20 cellular contexts compared by ENCODE assay signal in genomic region chr7:56040691-56041090, GRCh38. TPM values are rescaled to one million over a fixed set of nuclear protein-coding genes. Genes with fewer than 3 reads are reported as not detected.
DNase-seq lines count a peak whose midpoint lies in the region; ATAC-seq and TF ChIP-seq lines count a peak whose summit lies in the region.
"Had no signal": no experiment of that assay in that cellular context is flagged by ENCODE, and none has a peak within 500 bp of the region (broad histone marks: within the 10 kb centered on the region; RNA-seq: fewer than 3 reads in every experiment).

No MANE protein-coding gene starts in this region.

- H3K4me3 Mint-ChIP-seq in mesothelial cell of epicardium (no peak overlapping the region), osteocyte (ENCODE audit: unreplicated experiment) (no peak overlapping the region)

- H3K9me3 Mint-ChIP-seq in mesothelial cell of epicardium (no peaks in the 10 kb centered on the region), osteocyte (ENCODE audit: unreplicated experiment) (no peaks in the 10 kb centered on the region)

- intact Hi-C loops in cardiac septum (cut with DNase I): no loop called here
- intact Hi-C loops in left ventricle myocardium superior (cut with micrococcal nuclease): no loop called here

- DNase-seq in cardiac septum (ENCODE audit: low spot score) (peak; percentile 41), left ventricle myocardium superior (no peak), kidney glomerular epithelial cell (lab: John Stamatoyannopoulos, UW) (peak; percentile 13), mesothelial cell of epicardium (ENCODE audit: low spot score in 2 of 2, unreplicated experiment in 2 of 2) (no peak), HuH-7 (ENCODE audit: low spot score) (no peak), osteocyte (ENCODE audit: extremely low spot score, unreplicated experiment) (no peak), iPS-NIHi11 (ENCODE audit: low spot score) (no peak)
- DNase-seq: BE2C; EL; GF-D8; KG1; NCI-H1092 treated with DMSO at 0.1 percent for 48 hours; NCI-H146; NCI-H2081; NCI-H2171; NCI-H345; NCI-H524; NCI-H774; NK-92 treated with Interleukin-12 subunit alpha and Interleukin-12 subunit beta, amount 100 ng/mL, for 24 hours had no signal

- no peaks in the 10 kb centered on the region for H3K27me3 Mint-ChIP-seq in mesothelial cell of epicardium (ENCODE audit: low read depth)
- no peaks in the 10 kb centered on the region for H3K27me3 Mint-ChIP-seq in osteocyte (ENCODE audit: unreplicated experiment)

- TF ChIP-seq CTCF in mesothelial cell of epicardium (IDR thresholded peaks at IDR 0.05; ENCODE audit: unreplicated experiment): no peak
- TF ChIP-seq CTCF in osteocyte (IDR thresholded peaks at IDR 0.05): no peak

- H3K4me1 Mint-ChIP-seq in mesothelial cell of epicardium (no peaks in the 10 kb centered on the region), osteocyte (ENCODE audit: unreplicated experiment) (no peaks in the 10 kb centered on the region)

- H3K27ac Mint-ChIP-seq in mesothelial cell of epicardium (peak overlapping the region; percentile 6), osteocyte (ENCODE audit: unreplicated experiment) (no peak overlapping the region)

- no peak for ATAC-seq in left ventricle myocardium superior
- ATAC-seq: A549 had no signal

- H3K36me3 Mint-ChIP-seq in mesothelial cell of epicardium (peaks cover 6% of the 10 kb centered on the region), osteocyte (ENCODE audit: unreplicated experiment) (peaks cover 5% of the 10 kb centered on the region)

RNA-seq across cellular contexts. Expression of gene PSPH, which starts 10.6 kb away (rescaled TPM):
- total RNA-seq in cardiac septum: 9.7 TPM
- 14.6 TPM for total RNA-seq in left ventricle myocardium superior
- total RNA-seq in mesothelial cell of epicardium: 16.9 to 19.9 TPM (median 19.5 TPM) in 3 replicates
- total RNA-seq in osteocyte: 31.0 and 33.6 TPM in 2 replicates

RNA-seq across cellular contexts. Expression of gene CCT6A, which starts 10.9 kb away (rescaled TPM):
- total RNA-seq in cardiac septum (74.0 TPM), left ventricle myocardium superior (73.5 TPM), mesothelial cell of epicardium (124 to 130 TPM (median 127 TPM) in 3 replicates), osteocyte (107 and 109 TPM in 2 replicates)

RNA-seq across cellular contexts. Expression of gene SUMF2, which starts 23.4 kb away (rescaled TPM):
- total RNA-seq in cardiac septum (32.3 TPM), left ventricle myocardium superior (29.2 TPM), mesothelial cell of epicardium (153 to 156 TPM (median 156 TPM) in 3 replicates), osteocyte (202 and 208 TPM in 2 replicates)

RNA-seq across cellular contexts. Expression of gene PHKG1, which starts 52.1 kb away (rescaled TPM):
- total RNA-seq in cardiac septum (15.3 TPM), left ventricle myocardium superior (30.4 TPM), mesothelial cell of epicardium (1.7 to 2.6 TPM (median 2.6 TPM) in 3 replicates), osteocyte (0.99 and 1.1 TPM in 2 replicates)

Comparison
In these comparisons a context has a peak if more than half of its experiments do, and no peak if none do; other contexts are left out.
1. DNase-seq: peak in cardiac septum (single experiment) and kidney glomerular epithelial cell (single experiment); none in left ventricle myocardium superior (single experiment), mesothelial cell of epicardium (0 of 2), HuH-7 (single experiment), osteocyte (single experiment) and iPS-NIHi11 (single experiment).